ENCODE assay signal across 1 cellular context in the genomic region with DNA sequence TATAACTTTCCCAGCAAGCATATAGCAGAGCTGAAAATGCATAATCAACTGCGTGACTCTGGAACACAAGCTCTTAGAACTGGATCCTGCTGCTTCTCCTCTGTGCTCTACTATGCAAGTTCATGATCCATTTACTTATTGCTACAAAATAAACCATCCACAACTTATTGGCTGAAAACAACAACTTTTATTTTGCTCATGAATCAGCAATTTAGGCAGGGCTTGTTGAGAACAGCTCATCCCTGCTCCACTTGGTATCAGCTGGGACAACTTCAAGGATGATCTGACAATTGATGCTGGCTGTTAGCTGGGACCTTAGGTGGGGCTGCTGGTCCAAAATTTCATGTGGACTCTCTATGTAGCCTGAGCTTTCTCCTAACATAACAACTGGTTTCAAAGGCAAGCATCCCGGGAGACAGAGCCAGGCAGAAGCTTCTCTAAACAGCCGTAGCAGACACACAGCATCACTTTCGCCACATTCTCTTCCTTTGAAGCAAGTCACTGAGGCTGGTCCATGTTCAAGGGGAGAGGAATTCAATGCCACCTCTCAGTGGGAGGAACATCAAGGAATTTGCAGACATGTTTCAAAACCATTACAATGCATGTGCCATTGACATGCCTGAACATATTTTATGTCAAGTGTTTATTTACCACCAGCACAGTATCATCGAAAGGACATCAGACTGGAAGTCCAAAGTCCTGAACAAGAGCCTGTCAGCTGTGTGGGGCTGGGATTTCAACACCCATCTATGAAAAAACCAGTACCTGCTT.
A peak's percentile ranks its signal among the peaks of the same experiment; 100 is the strongest.
TF ChIP-seq lines count a peak whose summit lies in the region.

No MANE protein-coding gene starts in this region.

TF ChIP-seq in HepG2, 621 proteins besides CTCF, POLR2A, EP300 and RAD21 (continued from another document and continues in another):
- TF ChIP-seq, protein P1, sequence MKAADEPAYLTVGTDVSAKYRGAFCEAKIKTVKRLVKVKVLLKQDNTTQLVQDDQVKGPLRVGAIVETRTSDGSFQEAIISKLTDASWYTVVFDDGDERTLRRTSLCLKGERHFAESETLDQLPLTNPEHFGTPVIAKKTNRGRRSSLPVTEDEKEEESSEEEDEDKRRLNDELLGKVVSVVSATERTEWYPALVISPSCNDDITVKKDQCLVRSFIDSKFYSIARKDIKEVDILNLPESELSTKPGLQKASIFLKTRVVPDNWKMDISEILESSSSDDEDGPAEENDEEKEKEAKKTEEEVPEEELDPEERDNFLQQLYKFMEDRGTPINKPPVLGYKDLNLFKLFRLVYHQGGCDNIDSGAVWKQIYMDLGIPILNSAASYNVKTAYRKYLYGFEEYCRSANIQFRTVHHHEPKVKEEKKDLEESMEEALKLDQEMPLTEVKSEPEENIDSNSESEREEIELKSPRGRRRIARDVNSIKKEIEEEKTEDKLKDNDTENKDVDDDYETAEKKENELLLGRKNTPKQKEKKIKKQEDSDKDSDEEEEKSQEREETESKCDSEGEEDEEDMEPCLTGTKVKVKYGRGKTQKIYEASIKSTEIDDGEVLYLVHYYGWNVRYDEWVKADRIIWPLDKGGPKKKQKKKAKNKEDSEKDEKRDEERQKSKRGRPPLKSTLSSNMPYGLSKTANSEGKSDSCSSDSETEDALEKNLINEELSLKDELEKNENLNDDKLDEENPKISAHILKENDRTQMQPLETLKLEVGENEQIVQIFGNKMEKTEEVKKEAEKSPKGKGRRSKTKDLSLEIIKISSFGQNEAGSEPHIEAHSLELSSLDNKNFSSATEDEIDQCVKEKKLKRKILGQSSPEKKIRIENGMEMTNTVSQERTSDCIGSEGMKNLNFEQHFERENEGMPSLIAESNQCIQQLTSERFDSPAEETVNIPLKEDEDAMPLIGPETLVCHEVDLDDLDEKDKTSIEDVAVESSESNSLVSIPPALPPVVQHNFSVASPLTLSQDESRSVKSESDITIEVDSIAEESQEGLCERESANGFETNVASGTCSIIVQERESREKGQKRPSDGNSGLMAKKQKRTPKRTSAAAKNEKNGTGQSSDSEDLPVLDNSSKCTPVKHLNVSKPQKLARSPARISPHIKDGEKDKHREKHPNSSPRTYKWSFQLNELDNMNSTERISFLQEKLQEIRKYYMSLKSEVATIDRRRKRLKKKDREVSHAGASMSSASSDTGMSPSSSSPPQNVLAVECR (CRISPR knock-in tag; IDR thresholded peaks at IDR 0.05; ENCODE audit: borderline replicate concordance), result peak; percentile 21; the same call in 1 of the 2 replicates
- TF ChIP-seq SKI (IDR thresholded peaks at IDR 0.05; ENCODE audit: partially characterized antibody) (peak; percentile 76), RARA (CRISPR knock-in tag; IDR thresholded peaks at IDR 0.05) (peak; percentile 81), ZFP36 (IDR thresholded peaks at IDR 0.05; ENCODE audit: borderline replicate concordance, low read depth, low read length, partially characterized antibody) (no peak), ZNF317 (CRISPR knock-in tag; IDR thresholded peaks at IDR 0.05) (no peak), HCFC1 (IDR thresholded peaks at IDR 0.05; ENCODE audit: low read depth, low read length) (no peak), ZNF703 (CRISPR knock-in tag; IDR thresholded peaks at IDR 0.05; ENCODE audit: borderline replicate concordance) (no peak), NCOA2 (CRISPR knock-in tag; IDR thresholded peaks at IDR 0.05) (no peak), ZNF777 (CRISPR knock-in tag; IDR thresholded peaks at IDR 0.05) (no peak), HNRNPH1 (optimal IDR thresholded peaks at IDR 0.05; ENCODE audit: low read depth, low read length) (no peak), SOX5 (CRISPR knock-in tag; IDR thresholded peaks at IDR 0.05; ENCODE audit: borderline replicate concordance) (peak; percentile 58), CENPT (CRISPR knock-in tag; IDR thresholded peaks at IDR 0.05; ENCODE audit: low read depth) (no peak), YEATS4 (CRISPR knock-in tag; IDR thresholded peaks at IDR 0.05; ENCODE audit: borderline replicate concordance) (peak; percentile 51; the same call in 1 of the 2 replicates), SUZ12 (IDR thresholded peaks at IDR 0.05; ENCODE audit: low read depth, low read length) (no peak), HES4 (CRISPR knock-in tag; IDR thresholded peaks at IDR 0.05; ENCODE audit: borderline replicate concordance) (no peak), TARDBP (CRISPR knock-in tag; IDR thresholded peaks at IDR 0.05) (no peak), SAFB2 (CRISPR knock-in tag; IDR thresholded peaks at IDR 0.05; ENCODE audit: borderline replicate concordance, low read depth) (no peak), ZNF121 (CRISPR knock-in tag; IDR thresholded peaks at IDR 0.05) (no peak), RFXAP (CRISPR knock-in tag; IDR thresholded peaks at IDR 0.05; ENCODE audit: borderline replicate concordance) (no peak), NR2F6 (IDR thresholded peaks at IDR 0.05) (peak; percentile 44; the same call in 1 of the 2 replicates), NR2F6 (CRISPR knock-in tag; IDR thresholded peaks at IDR 0.05) (no peak), EED (CRISPR knock-in tag; IDR thresholded peaks at IDR 0.05) (no peak), ZIK1 (CRISPR knock-in tag; IDR thresholded peaks at IDR 0.05; ENCODE audit: borderline replicate concordance, low read depth) (no peak), ZNF652 (CRISPR knock-in tag; IDR thresholded peaks at IDR 0.05; ENCODE audit: borderline replicate concordance, low read depth) (no peak)
- TF ChIP-seq, protein P2, sequence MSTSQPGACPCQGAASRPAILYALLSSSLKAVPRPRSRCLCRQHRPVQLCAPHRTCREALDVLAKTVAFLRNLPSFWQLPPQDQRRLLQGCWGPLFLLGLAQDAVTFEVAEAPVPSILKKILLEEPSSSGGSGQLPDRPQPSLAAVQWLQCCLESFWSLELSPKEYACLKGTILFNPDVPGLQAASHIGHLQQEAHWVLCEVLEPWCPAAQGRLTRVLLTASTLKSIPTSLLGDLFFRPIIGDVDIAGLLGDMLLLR (CRISPR knock-in tag; IDR thresholded peaks at IDR 0.05), result no peak
- TF ChIP-seq, protein P3, sequence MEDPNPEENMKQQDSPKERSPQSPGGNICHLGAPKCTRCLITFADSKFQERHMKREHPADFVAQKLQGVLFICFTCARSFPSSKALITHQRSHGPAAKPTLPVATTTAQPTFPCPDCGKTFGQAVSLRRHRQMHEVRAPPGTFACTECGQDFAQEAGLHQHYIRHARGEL (CRISPR knock-in tag; IDR thresholded peaks at IDR 0.05), result no peak
- TF ChIP-seq, protein P4, sequence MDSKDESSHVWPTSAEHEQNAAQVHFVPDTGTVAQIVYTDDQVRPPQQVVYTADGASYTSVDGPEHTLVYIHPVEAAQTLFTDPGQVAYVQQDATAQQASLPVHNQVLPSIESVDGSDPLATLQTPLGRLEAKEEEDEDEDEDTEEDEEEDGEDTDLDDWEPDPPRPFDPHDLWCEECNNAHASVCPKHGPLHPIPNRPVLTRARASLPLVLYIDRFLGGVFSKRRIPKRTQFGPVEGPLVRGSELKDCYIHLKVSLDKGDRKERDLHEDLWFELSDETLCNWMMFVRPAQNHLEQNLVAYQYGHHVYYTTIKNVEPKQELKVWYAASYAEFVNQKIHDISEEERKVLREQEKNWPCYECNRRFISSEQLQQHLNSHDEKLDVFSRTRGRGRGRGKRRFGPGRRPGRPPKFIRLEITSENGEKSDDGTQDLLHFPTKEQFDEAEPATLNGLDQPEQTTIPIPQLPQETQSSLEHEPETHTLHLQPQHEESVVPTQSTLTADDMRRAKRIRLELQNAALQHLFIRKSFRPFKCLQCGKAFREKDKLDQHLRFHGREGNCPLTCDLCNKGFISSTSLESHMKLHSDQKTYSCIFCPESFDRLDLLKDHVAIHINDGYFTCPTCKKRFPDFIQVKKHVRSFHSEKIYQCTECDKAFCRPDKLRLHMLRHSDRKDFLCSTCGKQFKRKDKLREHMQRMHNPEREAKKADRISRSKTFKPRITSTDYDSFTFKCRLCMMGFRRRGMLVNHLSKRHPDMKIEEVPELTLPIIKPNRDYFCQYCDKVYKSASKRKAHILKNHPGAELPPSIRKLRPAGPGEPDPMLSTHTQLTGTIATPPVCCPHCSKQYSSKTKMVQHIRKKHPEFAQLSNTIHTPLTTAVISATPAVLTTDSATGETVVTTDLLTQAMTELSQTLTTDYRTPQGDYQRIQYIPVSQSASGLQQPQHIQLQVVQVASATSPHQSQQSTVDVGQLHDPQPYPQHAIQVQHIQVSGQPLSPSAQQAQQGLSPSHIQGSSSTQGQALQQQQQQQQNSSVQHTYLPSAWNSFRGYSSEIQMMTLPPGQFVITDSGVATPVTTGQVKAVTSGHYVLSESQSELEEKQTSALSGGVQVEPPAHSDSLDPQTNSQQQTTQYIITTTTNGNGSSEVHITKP (CRISPR knock-in tag; IDR thresholded peaks at IDR 0.05; ENCODE audit: low read depth), result no peak
- TF ChIP-seq, protein P5, sequence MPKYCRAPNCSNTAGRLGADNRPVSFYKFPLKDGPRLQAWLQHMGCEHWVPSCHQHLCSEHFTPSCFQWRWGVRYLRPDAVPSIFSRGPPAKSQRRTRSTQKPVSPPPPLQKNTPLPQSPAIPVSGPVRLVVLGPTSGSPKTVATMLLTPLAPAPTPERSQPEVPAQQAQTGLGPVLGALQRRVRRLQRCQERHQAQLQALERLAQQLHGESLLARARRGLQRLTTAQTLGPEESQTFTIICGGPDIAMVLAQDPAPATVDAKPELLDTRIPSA (CRISPR knock-in tag; IDR thresholded peaks at IDR 0.05; ENCODE audit: borderline replicate concordance), result no peak
- TF ChIP-seq, protein P6, sequence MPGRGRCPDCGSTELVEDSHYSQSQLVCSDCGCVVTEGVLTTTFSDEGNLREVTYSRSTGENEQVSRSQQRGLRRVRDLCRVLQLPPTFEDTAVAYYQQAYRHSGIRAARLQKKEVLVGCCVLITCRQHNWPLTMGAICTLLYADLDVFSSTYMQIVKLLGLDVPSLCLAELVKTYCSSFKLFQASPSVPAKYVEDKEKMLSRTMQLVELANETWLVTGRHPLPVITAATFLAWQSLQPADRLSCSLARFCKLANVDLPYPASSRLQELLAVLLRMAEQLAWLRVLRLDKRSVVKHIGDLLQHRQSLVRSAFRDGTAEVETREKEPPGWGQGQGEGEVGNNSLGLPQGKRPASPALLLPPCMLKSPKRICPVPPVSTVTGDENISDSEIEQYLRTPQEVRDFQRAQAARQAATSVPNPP (CRISPR knock-in tag; IDR thresholded peaks at IDR 0.05), result no peak
- TF ChIP-seq, protein P7, sequence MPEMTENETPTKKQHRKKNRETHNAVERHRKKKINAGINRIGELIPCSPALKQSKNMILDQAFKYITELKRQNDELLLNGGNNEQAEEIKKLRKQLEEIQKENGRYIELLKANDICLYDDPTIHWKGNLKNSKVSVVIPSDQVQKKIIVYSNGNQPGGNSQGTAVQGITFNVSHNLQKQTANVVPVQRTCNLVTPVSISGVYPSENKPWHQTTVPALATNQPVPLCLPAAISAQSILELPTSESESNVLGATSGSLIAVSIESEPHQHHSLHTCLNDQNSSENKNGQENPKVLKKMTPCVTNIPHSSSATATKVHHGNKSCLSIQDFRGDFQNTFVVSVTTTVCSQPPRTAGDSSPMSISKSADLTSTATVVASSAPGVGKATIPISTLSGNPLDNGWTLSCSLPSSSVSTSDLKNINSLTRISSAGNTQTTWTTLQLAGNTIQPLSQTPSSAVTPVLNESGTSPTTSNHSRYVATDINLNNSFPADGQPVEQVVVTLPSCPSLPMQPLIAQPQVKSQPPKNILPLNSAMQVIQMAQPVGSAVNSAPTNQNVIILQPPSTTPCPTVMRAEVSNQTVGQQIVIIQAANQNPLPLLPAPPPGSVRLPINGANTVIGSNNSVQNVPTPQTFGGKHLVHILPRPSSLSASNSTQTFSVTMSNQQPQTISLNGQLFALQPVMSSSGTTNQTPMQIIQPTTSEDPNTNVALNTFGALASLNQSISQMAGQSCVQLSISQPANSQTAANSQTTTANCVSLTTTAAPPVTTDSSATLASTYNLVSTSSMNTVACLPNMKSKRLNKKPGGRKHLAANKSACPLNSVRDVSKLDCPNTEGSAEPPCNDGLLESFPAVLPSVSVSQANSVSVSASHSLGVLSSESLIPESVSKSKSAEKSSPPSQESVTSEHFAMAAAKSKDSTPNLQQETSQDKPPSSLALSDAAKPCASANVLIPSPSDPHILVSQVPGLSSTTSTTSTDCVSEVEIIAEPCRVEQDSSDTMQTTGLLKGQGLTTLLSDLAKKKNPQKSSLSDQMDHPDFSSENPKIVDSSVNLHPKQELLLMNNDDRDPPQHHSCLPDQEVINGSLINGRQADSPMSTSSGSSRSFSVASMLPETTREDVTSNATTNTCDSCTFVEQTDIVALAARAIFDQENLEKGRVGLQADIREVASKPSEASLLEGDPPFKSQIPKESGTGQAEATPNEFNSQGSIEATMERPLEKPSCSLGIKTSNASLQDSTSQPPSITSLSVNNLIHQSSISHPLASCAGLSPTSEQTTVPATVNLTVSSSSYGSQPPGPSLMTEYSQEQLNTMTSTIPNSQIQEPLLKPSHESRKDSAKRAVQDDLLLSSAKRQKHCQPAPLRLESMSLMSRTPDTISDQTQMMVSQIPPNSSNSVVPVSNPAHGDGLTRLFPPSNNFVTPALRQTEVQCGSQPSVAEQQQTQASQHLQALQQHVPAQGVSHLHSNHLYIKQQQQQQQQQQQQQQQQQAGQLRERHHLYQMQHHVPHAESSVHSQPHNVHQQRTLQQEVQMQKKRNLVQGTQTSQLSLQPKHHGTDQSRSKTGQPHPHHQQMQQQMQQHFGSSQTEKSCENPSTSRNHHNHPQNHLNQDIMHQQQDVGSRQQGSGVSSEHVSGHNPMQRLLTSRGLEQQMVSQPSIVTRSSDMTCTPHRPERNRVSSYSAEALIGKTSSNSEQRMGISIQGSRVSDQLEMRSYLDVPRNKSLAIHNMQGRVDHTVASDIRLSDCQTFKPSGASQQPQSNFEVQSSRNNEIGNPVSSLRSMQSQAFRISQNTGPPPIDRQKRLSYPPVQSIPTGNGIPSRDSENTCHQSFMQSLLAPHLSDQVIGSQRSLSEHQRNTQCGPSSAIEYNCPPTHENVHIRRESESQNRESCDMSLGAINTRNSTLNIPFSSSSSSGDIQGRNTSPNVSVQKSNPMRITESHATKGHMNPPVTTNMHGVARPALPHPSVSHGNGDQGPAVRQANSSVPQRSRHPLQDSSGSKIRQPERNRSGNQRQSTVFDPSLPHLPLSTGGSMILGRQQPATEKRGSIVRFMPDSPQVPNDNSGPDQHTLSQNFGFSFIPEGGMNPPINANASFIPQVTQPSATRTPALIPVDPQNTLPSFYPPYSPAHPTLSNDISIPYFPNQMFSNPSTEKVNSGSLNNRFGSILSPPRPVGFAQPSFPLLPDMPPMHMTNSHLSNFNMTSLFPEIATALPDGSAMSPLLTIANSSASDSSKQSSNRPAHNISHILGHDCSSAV (CRISPR knock-in tag; IDR thresholded peaks at IDR 0.05; ENCODE audit: borderline replicate concordance), result no peak
- TF ChIP-seq, protein P8, sequence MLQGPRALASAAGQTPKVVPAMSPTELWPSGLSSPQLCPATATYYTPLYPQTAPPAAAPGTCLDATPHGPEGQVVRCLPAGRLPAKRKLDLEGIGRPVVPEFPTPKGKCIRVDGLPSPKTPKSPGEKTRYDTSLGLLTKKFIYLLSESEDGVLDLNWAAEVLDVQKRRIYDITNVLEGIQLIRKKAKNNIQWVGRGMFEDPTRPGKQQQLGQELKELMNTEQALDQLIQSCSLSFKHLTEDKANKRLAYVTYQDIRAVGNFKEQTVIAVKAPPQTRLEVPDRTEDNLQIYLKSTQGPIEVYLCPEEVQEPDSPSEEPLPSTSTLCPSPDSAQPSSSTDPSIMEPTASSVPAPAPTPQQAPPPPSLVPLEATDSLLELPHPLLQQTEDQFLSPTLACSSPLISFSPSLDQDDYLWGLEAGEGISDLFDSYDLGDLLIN (CRISPR knock-in tag; IDR thresholded peaks at IDR 0.05; ENCODE audit: borderline replicate concordance), result no peak
- TF ChIP-seq, protein P9, sequence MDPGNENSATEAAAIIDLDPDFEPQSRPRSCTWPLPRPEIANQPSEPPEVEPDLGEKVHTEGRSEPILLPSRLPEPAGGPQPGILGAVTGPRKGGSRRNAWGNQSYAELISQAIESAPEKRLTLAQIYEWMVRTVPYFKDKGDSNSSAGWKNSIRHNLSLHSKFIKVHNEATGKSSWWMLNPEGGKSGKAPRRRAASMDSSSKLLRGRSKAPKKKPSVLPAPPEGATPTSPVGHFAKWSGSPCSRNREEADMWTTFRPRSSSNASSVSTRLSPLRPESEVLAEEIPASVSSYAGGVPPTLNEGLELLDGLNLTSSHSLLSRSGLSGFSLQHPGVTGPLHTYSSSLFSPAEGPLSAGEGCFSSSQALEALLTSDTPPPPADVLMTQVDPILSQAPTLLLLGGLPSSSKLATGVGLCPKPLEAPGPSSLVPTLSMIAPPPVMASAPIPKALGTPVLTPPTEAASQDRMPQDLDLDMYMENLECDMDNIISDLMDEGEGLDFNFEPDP (CRISPR knock-in tag; conservative IDR thresholded peaks at IDR 0.05), result no peak
